20 cellular contexts compared by ENCODE assay signal in the genomic region with DNA sequence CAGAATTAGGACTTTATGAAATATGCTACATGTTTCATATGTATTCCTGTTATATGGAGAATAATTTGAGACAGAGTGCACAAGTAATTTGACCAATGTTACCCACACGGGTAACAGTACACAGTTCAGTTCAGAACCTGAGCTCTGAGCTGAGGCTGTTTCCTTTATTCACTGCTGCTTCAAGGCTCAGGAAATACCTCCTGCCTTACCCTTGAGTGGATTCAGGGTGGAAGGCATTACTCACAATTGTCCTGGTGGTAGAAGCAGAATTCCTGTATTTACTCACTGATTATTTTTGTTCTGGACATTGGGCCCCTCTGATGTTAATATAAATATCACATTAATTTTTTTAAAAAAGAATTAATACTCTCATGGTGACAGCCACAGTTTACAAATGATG.
DNase-seq lines count a peak whose midpoint lies in the region; FAIRE-seq and TF ChIP-seq lines count a peak whose summit lies in the region.
"Had no signal": no experiment of that assay in that cellular context is flagged by ENCODE, and none has a peak within 500 bp of the region (broad histone marks: within the 10 kb centered on the region; RNA-seq: fewer than 3 reads in every experiment).

No MANE protein-coding gene starts in this region.

- H3K27me3 ChIP-seq in adipocyte (replicated peaks; ENCODE audit: control insufficient read depth, insufficient read depth, low read length), result no peaks in the 10 kb centered on the region
- H3K27me3 ChIP-seq: spleen, transverse colon had no signal

- H3K36me3 ChIP-seq in adipocyte (ENCODE audit: control insufficient read depth, insufficient read depth, low read length, severe bottlenecking), result no peaks in the 10 kb centered on the region
- H3K36me3 ChIP-seq: spleen, transverse colon had no signal

- no peak overlapping the region for H3K9ac ChIP-seq in adipocyte (ENCODE audit: low read length)

- DNase-seq in H54 (ENCODE audit: insufficient read length, low spot score) (no peak), adipocyte (ENCODE audit: low read depth) (peak; percentile 55), fibroblast of pulmonary artery (ENCODE audit: low read depth) (peak; percentile 67), skeletal muscle cell (ENCODE audit: low read depth) (peak; percentile 38), SKM-1 (lab: John Stamatoyannopoulos, UW; ENCODE audit: unreplicated experiment) (no peak), NCI-H2107 treated with DMSO at 0.1 percent for 48 hours (lab: John Stamatoyannopoulos, UW; ENCODE audit: unreplicated experiment) (no peak), MCF 10A (ENCODE audit: unreplicated experiment) (no peak)
- DNase-seq in activated CD4-positive, alpha-beta T cell treated with anti-CD3 and anti-CD28 coated beads, Interleukin-2, amount 50 U/mL, for 48 hours, result no peak
- DNase-seq: activated B cell treated with CpG ODN at 0.5 μM for 24 hours, C1 segment of cervical spinal cord, DMS153, glutamatergic neuron, mammary epithelial cell, NCI-H1436 treated with DMSO at 0.1 percent for 48 hours, NCI-H345, spleen, transverse colon had no signal

- no peaks in the 10 kb centered on the region for H3K9me3 ChIP-seq in adipocyte (ENCODE audit: control insufficient read depth, low read length)
- H3K9me3 ChIP-seq: spleen, transverse colon had no signal

- intact Hi-C loops in MCF 10A (cut with micrococcal nuclease), result no loop called here

- TF ChIP-seq CTCF in fibroblast of pulmonary artery (IDR thresholded peaks at IDR 0.05; ENCODE audit: low read length, missing control alignments) (peak; percentile 3), MCF 10A (IDR thresholded peaks at IDR 0.05; ENCODE audit: unreplicated experiment) (no peak)

- CTCF ChIA-PET in MCF 10A (lab: Yijun Ruan, JAX), result no interaction called here

- no peak overlapping the region for H3K27ac Mint-ChIP-seq in MCF 10A (ENCODE audit: low read depth, unreplicated experiment)
- H3K27ac Mint-ChIP-seq: activated B cell treated with CpG ODN at 0.5 μM for 24 hours; natural killer cell treated with Interleukin-12 subunit alpha and Interleukin-12 subunit beta and Interleukin-15 and Interleukin-18, amount 100 ng/mL, for 72 hours; stimulated activated memory B cell treated with anti-CD40 and anti-IgM and Interleukin-4, amounts not matched to agents 10 μg/mL and 1 μg/mL and 100 μg/mL, for 72 hours; T-helper 1 cell treated with Interleukin-12 subunit alpha and Interleukin-12 subunit beta and Interleukin-4 antibody, amounts not matched to agents 30 μg/mL and 1 μg/mL, for 36 hours had no signal

- no peaks in the 10 kb centered on the region for H3K36me3 Mint-ChIP-seq in MCF 10A (ENCODE audit: insufficient read depth, unreplicated experiment)
- H3K36me3 Mint-ChIP-seq: natural killer cell treated with Interleukin-12 subunit alpha and Interleukin-12 subunit beta and Interleukin-15 and Interleukin-18, amount 100 ng/mL, for 72 hours; stimulated activated memory B cell treated with anti-CD40 and anti-IgM and Interleukin-4, amounts not matched to agents 10 μg/mL and 1 μg/mL and 100 μg/mL, for 72 hours had no signal

- H3K4me3 ChIP-seq in adipocyte (ENCODE audit: low read length) (no peak overlapping the region), fibroblast of pulmonary artery (replicated peaks; ENCODE audit: low read depth, low read length) (no peak overlapping the region), skeletal muscle cell (ENCODE audit: low read depth, low read length) (no peak overlapping the region)
- H3K4me3 ChIP-seq: spleen, transverse colon had no signal

- POLR2A ChIA-PET in MCF 10A (lab: Yijun Ruan, JAX), result interaction anchor here (1.1 kb wide), 1 partner anchor 14 kb away, joined by 3 read pairs; no protein-coding TSS in a partner anchor

- peaks cover 11% of the 10 kb centered on the region for H3K4me1 Mint-ChIP-seq in MCF 10A (ENCODE audit: insufficient read depth, unreplicated experiment)

- no TSS peak for BruUV-seq in MCF 10A (replicated peaks; lab: Mats Ljungman, UMichigan)

- peaks cover 20% of the 10 kb centered on the region for H3K4me1 ChIP-seq in adipocyte (ENCODE audit: control insufficient read depth, insufficient read depth, low read length)
- H3K4me1 ChIP-seq: transverse colon had no signal

- H3K4me3 Mint-ChIP-seq in MCF 10A (ENCODE audit: unreplicated experiment), result no peak overlapping the region
- H3K4me3 Mint-ChIP-seq: activated B cell treated with CpG ODN at 0.5 μM for 24 hours; natural killer cell treated with Interleukin-12 subunit alpha and Interleukin-12 subunit beta and Interleukin-15 and Interleukin-18, amount 100 ng/mL, for 72 hours; stimulated activated memory B cell treated with anti-CD40 and anti-IgM and Interleukin-4, amounts not matched to agents 10 μg/mL and 1 μg/mL and 100 μg/mL, for 72 hours; T-helper 1 cell treated with Interleukin-12 subunit alpha and Interleukin-12 subunit beta and Interleukin-4 antibody, amounts not matched to agents 30 μg/mL and 1 μg/mL, for 36 hours had no signal

- H3K9me3 Mint-ChIP-seq in MCF 10A (ENCODE audit: unreplicated experiment), result no peaks in the 10 kb centered on the region
- H3K9me3 Mint-ChIP-seq: activated B cell treated with CpG ODN at 0.5 μM for 24 hours; natural killer cell treated with Interleukin-12 subunit alpha and Interleukin-12 subunit beta and Interleukin-15 and Interleukin-18, amount 100 ng/mL, for 72 hours; stimulated activated memory B cell treated with anti-CD40 and anti-IgM and Interleukin-4, amounts not matched to agents 10 μg/mL and 1 μg/mL and 100 μg/mL, for 72 hours; T-helper 1 cell treated with Interleukin-12 subunit alpha and Interleukin-12 subunit beta and Interleukin-4 antibody, amounts not matched to agents 30 μg/mL and 1 μg/mL, for 36 hours had no signal

- FAIRE-seq in H54 (lab: Jason Lieb, UNC), result peak; percentile 75

- TF ChIP-seq POLR2A in H54 (IDR thresholded peaks at IDR 0.05; ENCODE audit: low read depth, low read length), result no peak

- no peaks in the 10 kb centered on the region for H3K27me3 Mint-ChIP-seq in MCF 10A (ENCODE audit: insufficient read depth, unreplicated experiment)
- H3K27me3 Mint-ChIP-seq: activated B cell treated with CpG ODN at 0.5 μM for 24 hours; stimulated activated memory B cell treated with anti-CD40 and anti-IgM and Interleukin-4, amounts not matched to agents 10 μg/mL and 1 μg/mL and 100 μg/mL, for 72 hours had no signal

Comparison
In these comparisons a context has a peak if more than half of its experiments do, and no peak if none do; other contexts are left out.
1. DNase-seq: peak in adipocyte (single experiment), fibroblast of pulmonary artery (single experiment) and skeletal muscle cell (single experiment); none in H54 (single experiment), SKM-1 (single experiment), NCI-H2107 treated with DMSO at 0.1 percent for 48 hours (single experiment), activated CD4-positive, alpha-beta T cell treated with anti-CD3 and anti-CD28 coated beads, Interleukin-2, amount 50 U/mL, for 48 hours (0 of 2) and MCF 10A (single experiment).